In the genomic region with DNA sequence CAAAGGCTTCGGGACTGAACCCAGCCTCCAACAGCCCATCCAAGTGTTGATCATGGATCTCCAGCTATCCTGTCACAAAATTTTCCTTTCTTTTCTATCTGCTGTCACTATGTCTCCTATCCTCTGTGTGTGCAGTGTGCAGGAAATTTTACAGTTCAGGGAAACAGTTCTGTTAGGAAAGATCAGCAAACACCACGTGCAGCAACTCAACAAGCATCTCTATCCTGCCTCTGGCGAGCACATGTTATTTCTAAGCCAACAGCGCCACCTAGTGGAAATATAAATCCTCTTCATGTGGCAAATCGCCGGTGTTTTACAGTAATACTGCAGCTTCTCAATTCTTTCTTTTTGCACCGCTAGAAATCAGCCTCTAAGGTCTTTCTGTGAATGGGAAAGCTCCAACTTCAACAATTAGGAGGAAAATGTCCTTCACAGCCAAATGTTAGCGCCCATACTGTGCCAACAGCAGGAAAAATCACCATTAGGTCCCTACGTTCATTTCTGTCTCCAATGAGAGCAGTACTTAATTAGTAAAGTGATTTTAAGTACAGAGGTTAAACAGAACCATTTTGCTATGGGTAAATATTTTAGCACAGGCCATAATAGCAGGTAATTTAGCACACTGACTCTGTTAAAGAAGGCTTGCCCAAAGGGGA, we compare ENCODE assay signal across 8 cellular contexts. TPM values are rescaled to one million over a fixed set of nuclear protein-coding genes. Genes with fewer than 3 reads are reported as not detected.
A peak's percentile ranks its signal among the peaks of the same experiment; 100 is the strongest.
DNase-seq lines count a peak whose midpoint lies in the region; ATAC-seq and TF ChIP-seq lines count a peak whose summit lies in the region.

No MANE protein-coding gene starts in this region.

- H3K4me1 ChIP-seq in esophagus muscularis mucosa (peaks cover 0 to 6% (median 0%) of the 10 kb centered on the region in 4 donors), tibial artery (no peaks in the 10 kb centered on the region)

- TF ChIP-seq EP300 in esophagus muscularis mucosa (IDR thresholded peaks at IDR 0.05), result no peak

- H3K27me3 ChIP-seq in esophagus muscularis mucosa, result peaks cover 0 to 5% (median 0%) of the 10 kb centered on the region in 4 donors
- no peaks in the 10 kb centered on the region for H3K27me3 ChIP-seq in tibial artery

- TF ChIP-seq POLR2A in esophagus muscularis mucosa (IDR thresholded peaks at IDR 0.05; ENCODE audit: low read depth), result no peak

- CTCF ChIA-PET in activated CD4-positive, alpha-beta memory T cell treated with anti-CD3 and anti-CD28 coated beads for 36 hours (lab: Charles Lee), result interaction anchor here (0.6 to 7.4 kb wide), 17 partner anchors 14 to 935 kb away, joined by 3 to 111 read pairs (median 4); no protein-coding TSS in a partner anchor

- peaks cover 0 to 5% (median 0%) of the 10 kb centered on the region in 4 donors for H3K9me3 ChIP-seq in esophagus muscularis mucosa
- peaks cover 0 to 5% (median 0%) of the 10 kb centered on the region in 3 donors for H3K9me3 ChIP-seq in tibial artery

- TF ChIP-seq CTCF in esophagus muscularis mucosa (IDR thresholded peaks at IDR 0.05) (peak; percentile 78 to 87 (median 83)), natural killer cell (IDR thresholded peaks at IDR 0.05) (peak; percentile 75), tibial artery (IDR thresholded peaks at IDR 0.05) (peak; percentile 71 to 85)

- H3K27ac Mint-ChIP-seq in activated CD4-positive, alpha-beta memory T cell treated with anti-CD3 and anti-CD28 coated beads for 36 hours, result no peak overlapping the region
- no peak overlapping the region for H3K27ac Mint-ChIP-seq in natural killer cell

- H3K9me3 Mint-ChIP-seq in activated CD4-positive, alpha-beta memory T cell treated with anti-CD3 and anti-CD28 coated beads for 36 hours, result peaks cover 19% of the 10 kb centered on the region
- H3K9me3 Mint-ChIP-seq in natural killer cell, result peaks cover 0 to 5% of the 10 kb centered on the region in 2 donors

- no peaks in the 10 kb centered on the region for H3K4me1 Mint-ChIP-seq in activated CD4-positive, alpha-beta memory T cell treated with anti-CD3 and anti-CD28 coated beads for 36 hours (ENCODE audit: low read depth)
- H3K4me1 Mint-ChIP-seq in natural killer cell, result peaks cover 6% of the 10 kb centered on the region in 2 donors

- no peak overlapping the region for H3K4me3 Mint-ChIP-seq in activated CD4-positive, alpha-beta memory T cell treated with anti-CD3 and anti-CD28 coated beads for 36 hours
- no peak overlapping the region for H3K4me3 Mint-ChIP-seq in natural killer cell

- H3K4me3 ChIP-seq in esophagus muscularis mucosa (no peak overlapping the region), tibial artery (no peak overlapping the region)

- whole genome bisulfite sequencing in esophagus muscularis mucosa, result 21% methylated on average over 9 of the region's 9 CpGs

- no peak overlapping the region for H3K27ac ChIP-seq in esophagus muscularis mucosa (replicated peaks in 1 of 4)
- H3K27ac ChIP-seq in tibial artery, result no peak overlapping the region

- H3K36me3 ChIP-seq in esophagus muscularis mucosa, result no peaks in the 10 kb centered on the region
- H3K36me3 ChIP-seq in tibial artery, result no peaks in the 10 kb centered on the region

- intact Hi-C loops in activated CD4-positive, alpha-beta memory T cell treated with anti-CD3 and anti-CD28 coated beads for 36 hours (cut with micrococcal nuclease), result loop anchor here (1.0 to 5.0 kb wide), 2 partner anchors 73 to 210 kb away; no protein-coding TSS in a partner anchor
- intact Hi-C loops in esophagus muscularis mucosa (cut with DNase I) (loop anchor here (1.0 to 5.0 kb wide), 2 partner anchors 73 to 210 kb away; no protein-coding TSS in a partner anchor), natural killer cell (cut with micrococcal nuclease) (loop anchor here (1.0 kb wide), 2 partner anchors 73 to 211 kb away; no protein-coding TSS in a partner anchor), tibial artery (cut with DNase I; ENCODE audit: low total_unique reads) (loop anchor here (2.0 kb wide), 1 partner anchor 76 kb away; no protein-coding TSS in a partner anchor)

- DNase-seq in COLO668 (lab: John Stamatoyannopoulos, UW; ENCODE audit: unreplicated experiment), result peak; percentile 37
- DNase-seq in HS-5 (ENCODE audit: low read depth), result peak; percentile 26
- peak; percentile 77 for DNase-seq in NCI-H748 (lab: John Stamatoyannopoulos, UW; ENCODE audit: unreplicated experiment)
- peak; percentile 60 for DNase-seq in activated CD4-positive, alpha-beta memory T cell treated with anti-CD3 and anti-CD28 coated beads for 36 hours
- no peak for DNase-seq in esophagus muscularis mucosa (ENCODE audit: extremely low spot score)
- peak; percentile 28 for DNase-seq in natural killer cell
- peak in 1 of 2 donors; percentile 36 for DNase-seq in tibial artery

- ATAC-seq in natural killer cell, result peak; percentile 69 to 80 (median 70)
- ATAC-seq in GM21381 (IDR thresholded peaks at IDR 0.05; ENCODE audit: unreplicated experiment), result no peak

- POLR2A ChIA-PET in activated CD4-positive, alpha-beta memory T cell treated with anti-CD3 and anti-CD28 coated beads for 36 hours (lab: Charles Lee), result interaction anchor here (0.6 kb wide), 1 partner anchor 205 kb away, joined by 4 read pairs; no protein-coding TSS in a partner anchor

- H3K36me3 Mint-ChIP-seq in activated CD4-positive, alpha-beta memory T cell treated with anti-CD3 and anti-CD28 coated beads for 36 hours, result peaks cover 7% of the 10 kb centered on the region
- no peaks in the 10 kb centered on the region for H3K36me3 Mint-ChIP-seq in natural killer cell

- H3K27me3 Mint-ChIP-seq in activated CD4-positive, alpha-beta memory T cell treated with anti-CD3 and anti-CD28 coated beads for 36 hours, result peaks cover 15% of the 10 kb centered on the region
- peaks cover 22 to 47% of the 10 kb centered on the region in 2 donors for H3K27me3 Mint-ChIP-seq in natural killer cell (ENCODE audit: low read depth in 2 of 2)

RNA-seq across cellular contexts. Expression of gene ZNF181, which starts 21.3 kb away (rescaled TPM):
- 1 to 10 TPM; 4.2 to 4.6 TPM for total RNA-seq in activated CD4-positive, alpha-beta memory T cell treated with anti-CD3 and anti-CD28 coated beads for 36 hours
- total RNA-seq in esophagus muscularis mucosa, result 10 to 100 TPM; 22.6 to 31.6 (median 26.0) TPM
- 1 to 10 TPM; 3.2 to 3.7 (median 3.5) TPM for total RNA-seq in natural killer cell

RNA-seq across cellular contexts. Expression of gene ZNF302, which starts 35.3 kb away (rescaled TPM):
- total RNA-seq in activated CD4-positive, alpha-beta memory T cell treated with anti-CD3 and anti-CD28 coated beads for 36 hours, result 10 to 100 TPM; 16.5 to 16.6 TPM
- 10 to 100 TPM; 20.4 to 29.5 (median 21.6) TPM for total RNA-seq in esophagus muscularis mucosa
- 10 to 100 TPM; 13.8 to 23.6 (median 17.8) TPM for total RNA-seq in natural killer cell

RNA-seq across cellular contexts. Expression of gene SCGB2B2, which starts 35.8 kb away (rescaled TPM):
- under 1 TPM; 0.38 to 0.46 TPM for total RNA-seq in activated CD4-positive, alpha-beta memory T cell treated with anti-CD3 and anti-CD28 coated beads for 36 hours
- total RNA-seq in esophagus muscularis mucosa (under 1 TPM in 2 of 4 donors, not detected in 2; 0.83 to 0.86 TPM), natural killer cell (1 to 10 TPM in 2 of 3 donors, under 1 TPM in 1; 0.52 to 1.3 (median 1.1) TPM)

Comparison
In these comparisons a context has a peak if more than half of its experiments do, and no peak if none do; other contexts are left out.
1. RNA of gene ZNF181, which starts 21.3 kb away (total RNA-seq): 22.6 to 31.6 TPM in esophagus muscularis mucosa; 4.2 to 4.6 TPM in activated CD4-positive, alpha-beta memory T cell treated with anti-CD3 and anti-CD28 coated beads for 36 hours and 3.2 to 3.7 TPM in natural killer cell; every median in the first group is over 4 times any median in the second.
2. Peak in every context shown above with its lines, with median percentiles within 50 percentile points of each other: CTCF ChIP-seq.